15 cellular contexts compared by ENCODE assay signal in genomic region chr1:212556822-212557549, GRCh38.
"Had no signal": no experiment of that assay in that cellular context is flagged by ENCODE, and none has a peak within 500 bp of the region (broad histone marks: within the 10 kb centered on the region; RNA-seq: fewer than 3 reads in every experiment).

No MANE protein-coding gene starts in this region.

- H3K4me3 ChIP-seq: gastroesophageal sphincter had no signal

- DNase-seq: activated CD4-positive, alpha-beta T cell treated with anti-CD3 and anti-CD28 coated beads, Interleukin-2, amount 50 U/mL, for 4 hours; activated naive CD4-positive, alpha-beta T cell treated with anti-CD3 and anti-CD28 coated beads, Interleukin-2, amount 10 ng/mL, durations not matched to agents 7 days and 5 days; adrenal gland; hippocampal formation; left ventricle myocardium inferior; nephron progenitor cell; stimulated activated CD4-positive, alpha-beta T cell treated with anti-CD3 and anti-CD28 coated beads, Interleukin-4, amount 100 ng/mL, for 4 hours; stimulated activated CD8-positive, alpha-beta memory T cell treated with anti-CD3 and anti-CD28 coated beads, Interleukin-4, amount 100 ng/mL, for 48 hours; stimulated activated naive CD4-positive, alpha-beta T cell treated with Interleukin-2 at 50 U/mL for 16 hours; substantia nigra; trophoblast cell had no signal

- H3K9me3 Mint-ChIP-seq: nephron progenitor cell; T-helper 2 cell treated with Interferon-gamma antibody and Interleukin-4, amounts not matched to agents 5 μg/mL and 100 μg/mL, for 36 hours had no signal

- H3K9me3 ChIP-seq: adrenal gland, gastroesophageal sphincter, prostate gland had no signal

- H3K27ac Mint-ChIP-seq: activated naive CD4-positive, alpha-beta T cell treated with anti-CD3 and anti-CD28 coated beads, Interleukin-2, amount 10 ng/mL, durations not matched to agents 7 days and 5 days had no signal

- H3K4me1 ChIP-seq: prostate gland had no signal

- H3K36me3 ChIP-seq: adrenal gland, gastroesophageal sphincter, left ventricle myocardium inferior, prostate gland had no signal

- ATAC-seq: activated CD4-positive, CD25-positive, alpha-beta regulatory T cell treated with anti-CD3 and anti-CD28 coated beads, Interleukin-2, amount 50 U/mL, for 24 hours; gastroesophageal sphincter had no signal

- H3K27me3 ChIP-seq: adrenal gland, gastroesophageal sphincter had no signal
